ENCODE assay signal across 16 cellular contexts in genomic region chr1:234628099-234628498, GRCh38.
A peak's percentile ranks its signal among the peaks of the same experiment; 100 is the strongest.
DNase-seq lines count a peak whose midpoint lies in the region; ATAC-seq and TF ChIP-seq lines count a peak whose summit lies in the region.
"Had no signal": no experiment of that assay in that cellular context is flagged by ENCODE, and none has a peak within 500 bp of the region (broad histone marks: within the 10 kb centered on the region; RNA-seq: fewer than 3 reads in every experiment).

No MANE protein-coding gene starts in this region.

- peak overlapping the region; percentile 25 to 80 (median 40) for H3K27ac Mint-ChIP-seq in nephron
- H3K27ac Mint-ChIP-seq: activated naive CD4-positive, alpha-beta T cell treated with anti-CD3 and anti-CD28 coated beads, Interleukin-2, amount 10 ng/mL, durations not matched to agents 7 days and 5 days; CD4-positive, alpha-beta T cell; dendritic cell treated with granulocyte-macrophage colony-stimulating factor and Interleukin-4, amounts not matched to agents 40 ng/mL and 50 ng/mL, for 4 days had no signal

- peaks cover 4% of the 10 kb centered on the region for H3K27me3 Mint-ChIP-seq in nephron (ENCODE audit: low read depth)
- H3K27me3 Mint-ChIP-seq: CD4-positive, alpha-beta T cell; dendritic cell treated with granulocyte-macrophage colony-stimulating factor and Interleukin-4, amounts not matched to agents 40 ng/mL and 50 ng/mL, for 4 days had no signal

- H3K9me3 Mint-ChIP-seq in nephron = no peaks in the 10 kb centered on the region
- H3K9me3 Mint-ChIP-seq: activated naive CD4-positive, alpha-beta T cell treated with anti-CD3 and anti-CD28 coated beads, Interleukin-2, amount 10 ng/mL, durations not matched to agents 7 days and 5 days; CD4-positive, alpha-beta T cell; dendritic cell treated with granulocyte-macrophage colony-stimulating factor and Interleukin-4, amounts not matched to agents 40 ng/mL and 50 ng/mL, for 4 days had no signal

- ATAC-seq in GM19455 (IDR thresholded peaks at IDR 0.05; ENCODE audit: unreplicated experiment) = no peak
- ATAC-seq in HG03342 (IDR thresholded peaks at IDR 0.05; ENCODE audit: unreplicated experiment) = no peak
- ATAC-seq in HG02852 (IDR thresholded peaks at IDR 0.05; ENCODE audit: unreplicated experiment) = no peak
- ATAC-seq: heart right ventricle had no signal

- TF ChIP-seq CTCF in RWPE1 (conservative IDR thresholded peaks at IDR 0.05; ENCODE audit: low read depth) (no peak), epithelial cell of esophagus (IDR thresholded peaks at IDR 0.05; ENCODE audit: insufficient read depth, low read depth, low read length, missing control alignments) (no peak), nephron (IDR thresholded peaks at IDR 0.05; ENCODE audit: unreplicated experiment in 3 of 3) (no peak)

- H3K27ac ChIP-seq in RWPE1 = no peak overlapping the region
- H3K27ac ChIP-seq: heart right ventricle, parathyroid adenoma had no signal

- DNase-seq in GM03348 (ENCODE audit: low spot score) (peak; percentile 45), RWPE1 (ENCODE audit: low spot score) (peak; percentile 80), epithelial cell of esophagus (ENCODE audit: low read depth) (peak; percentile 96), KG1 (lab: John Stamatoyannopoulos, UW) (no peak)
- DNase-seq: activated CD4-positive, alpha-beta T cell treated with anti-CD3 and anti-CD28 coated beads, Interleukin-2, amount 50 U/mL, for 48 hours; activated naive CD4-positive, alpha-beta T cell treated with anti-CD3 and anti-CD28 coated beads, Interleukin-2, amount 10 ng/mL, durations not matched to agents 7 days and 5 days; CD4-positive, alpha-beta T cell; heart right ventricle; NCI-H1436 treated with DMSO at 0.1 percent for 48 hours; stimulated activated naive CD4-positive, alpha-beta T cell had no signal

- H3K36me3 Mint-ChIP-seq in nephron (ENCODE audit: low read depth) = no peaks in the 10 kb centered on the region
- H3K36me3 Mint-ChIP-seq: activated naive CD4-positive, alpha-beta T cell treated with anti-CD3 and anti-CD28 coated beads, Interleukin-2, amount 10 ng/mL, durations not matched to agents 7 days and 5 days had no signal

- no peak overlapping the region for H3K4me3 ChIP-seq in epithelial cell of esophagus (ENCODE audit: low read length)
- H3K4me3 ChIP-seq: heart right ventricle had no signal

- peaks cover 30% of the 10 kb centered on the region for H3K4me1 Mint-ChIP-seq in nephron
- H3K4me1 Mint-ChIP-seq: activated naive CD4-positive, alpha-beta T cell treated with anti-CD3 and anti-CD28 coated beads, Interleukin-2, amount 10 ng/mL, durations not matched to agents 7 days and 5 days had no signal

- CTCF ChIA-PET in RWPE1 (lab: Yijun Ruan, JAX) = no interaction called here

- H3K4me3 Mint-ChIP-seq in nephron = no peak overlapping the region
- H3K4me3 Mint-ChIP-seq: activated naive CD4-positive, alpha-beta T cell treated with anti-CD3 and anti-CD28 coated beads, Interleukin-2, amount 10 ng/mL, durations not matched to agents 7 days and 5 days; CD4-positive, alpha-beta T cell; dendritic cell treated with granulocyte-macrophage colony-stimulating factor and Interleukin-4, amounts not matched to agents 40 ng/mL and 50 ng/mL, for 4 days had no signal

- POLR2A ChIA-PET in RWPE1 (lab: Yijun Ruan, JAX; ENCODE audit: low non-redundant PET) = no interaction called here
